In genomic region chr7:33062782-33063443, GRCh38 we compare ENCODE assay signal across 8 cellular contexts. TPM values are rescaled to one million over a fixed set of nuclear protein-coding genes. Genes with fewer than 3 reads are reported as not detected.
DNase-seq lines count a peak whose midpoint lies in the region; ATAC-seq and TF ChIP-seq lines count a peak whose summit lies in the region.

No MANE protein-coding gene starts in this region.

- no peak for TF ChIP-seq EP300 in ovary (IDR thresholded peaks at IDR 0.05)

- ATAC-seq in HG02623 (IDR thresholded peaks at IDR 0.05; ENCODE audit: unreplicated experiment): peak; percentile 95
- ATAC-seq in SK-N-SH treated with all-trans-retinoic acid at 6 μM for 48 hours: peak; percentile 98
- peak; percentile 99 for ATAC-seq in Right ventricle myocardium inferior

- H3K9me3 ChIP-seq in ovary: no peaks in the 10 kb centered on the region
- H3K9me3 ChIP-seq in thyroid gland: no peaks in the 10 kb centered on the region

- peak overlapping the region; percentile 92 for H3K27ac Mint-ChIP-seq in activated naive CD8-positive, alpha-beta T cell treated with anti-CD3 and anti-CD28 coated beads for 36 hours

- H3K27ac ChIP-seq in ovary (peak overlapping the region; percentile 81 to 98), thyroid gland (peak overlapping the region; percentile 84 to 89 (median 89))

- TF ChIP-seq POLR2A in ovary (IDR thresholded peaks at IDR 0.05) (peak; percentile 40), thyroid gland (IDR thresholded peaks at IDR 0.05) (peak in 1 of 2 donors; percentile 58)

- no peak for TF ChIP-seq CTCF in GM10266 (IDR thresholded peaks at IDR 0.05; ENCODE audit: control insufficient read depth, insufficient read depth, low read depth, missing control alignments)
- TF ChIP-seq CTCF in ovary (IDR thresholded peaks at IDR 0.05): no peak
- no peak for TF ChIP-seq CTCF in thyroid gland (IDR thresholded peaks at IDR 0.05)

- H3K4me3 ChIP-seq in ovary (peak overlapping the region; percentile 97), thyroid gland (replicated peaks in 1 of 3) (peak overlapping the region; percentile 39 to 92 (median 60))

- intact Hi-C loops in Right ventricle myocardium inferior (cut with DNase I) (loop anchor here (5.0 kb wide), 3 partner anchors 44 to 121 kb away; partner anchors contain the start of genes FKBP9 and RP9), ovary (cut with DNase I) (no loop called here), thyroid gland (cut with DNase I) (loop anchor here (5.0 kb wide), 3 partner anchors 64 to 216 kb away; partner anchors contain the start of gene BBS9)

- 1% methylated on average over 48 to 50 of the region's 50 CpGs for WGBS in ovary, 3 donors
- 0 to 2% methylated on average over 21 to 25 of the region's 50 CpGs for WGBS in thyroid gland, 2 donors

- no peaks in the 10 kb centered on the region for H3K36me3 ChIP-seq in ovary
- no peaks in the 10 kb centered on the region for H3K36me3 ChIP-seq in thyroid gland

- DNase-seq in GM10266 (ENCODE audit: extremely low spot score): peak; percentile 96
- peak; percentile 98 for DNase-seq in NCI-H1092 treated with DMSO at 0.1 percent for 48 hours (lab: John Stamatoyannopoulos, UW)
- peak; percentile 93 for DNase-seq in activated naive CD8-positive, alpha-beta T cell treated with anti-CD3 and anti-CD28 coated beads for 36 hours
- peak; percentile 96 for DNase-seq in Right ventricle myocardium inferior (ENCODE audit: missing footprints)
- DNase-seq in ovary: peak; percentile 92 to 96 (median 95)
- DNase-seq in thyroid gland: peak; percentile 91

- H3K36me3 Mint-ChIP-seq in activated naive CD8-positive, alpha-beta T cell treated with anti-CD3 and anti-CD28 coated beads for 36 hours: peaks cover 24% of the 10 kb centered on the region

- peak overlapping the region; percentile 90 for H3K4me3 Mint-ChIP-seq in activated naive CD8-positive, alpha-beta T cell treated with anti-CD3 and anti-CD28 coated beads for 36 hours

- H3K27me3 Mint-ChIP-seq in activated naive CD8-positive, alpha-beta T cell treated with anti-CD3 and anti-CD28 coated beads for 36 hours: no peaks in the 10 kb centered on the region

- no peaks in the 10 kb centered on the region for H3K27me3 ChIP-seq in ovary
- no peaks in the 10 kb centered on the region for H3K27me3 ChIP-seq in thyroid gland

- H3K4me1 ChIP-seq in ovary (ENCODE audit: insufficient read depth) (peaks cover 5% of the 10 kb centered on the region), thyroid gland (peaks cover 6 to 12% of the 10 kb centered on the region in 2 donors)

- H3K9me3 Mint-ChIP-seq in activated naive CD8-positive, alpha-beta T cell treated with anti-CD3 and anti-CD28 coated beads for 36 hours: peaks cover 11% of the 10 kb centered on the region

- H3K4me1 Mint-ChIP-seq in activated naive CD8-positive, alpha-beta T cell treated with anti-CD3 and anti-CD28 coated beads for 36 hours: peaks cover 20% of the 10 kb centered on the region

TF ChIP-seq in SK-N-SH treated with all-trans-retinoic acid at 6 μM for 48 hours, 23 proteins besides CTCF, POLR2A, EP300 and RAD21 (continues in another document):
- TF ChIP-seq ISL1 (CRISPR knock-in tag; IDR thresholded peaks at IDR 0.05) (no peak), GLIS3 (CRISPR knock-in tag; IDR thresholded peaks at IDR 0.05) (no peak), TSHZ2 (CRISPR knock-in tag; IDR thresholded peaks at IDR 0.05) (no peak), ZFP3 (CRISPR knock-in tag; IDR thresholded peaks at IDR 0.05) (no peak), PPARA (CRISPR knock-in tag; IDR thresholded peaks at IDR 0.05; ENCODE audit: borderline replicate concordance) (no peak), TCF4 (CRISPR knock-in tag; IDR thresholded peaks at IDR 0.05; ENCODE audit: borderline replicate concordance) (no peak), PATZ1 (CRISPR knock-in tag; IDR thresholded peaks at IDR 0.05; ENCODE audit: borderline replicate concordance) (no peak), CSRNP3 (CRISPR knock-in tag; IDR thresholded peaks at IDR 0.05) (no peak), CREB5 (CRISPR knock-in tag; IDR thresholded peaks at IDR 0.05; ENCODE audit: low read depth) (no peak), SNAI2 (CRISPR knock-in tag; IDR thresholded peaks at IDR 0.05) (no peak), ARNTL (CRISPR knock-in tag; IDR thresholded peaks at IDR 0.05; ENCODE audit: borderline replicate concordance, low read depth) (no peak), RARB (CRISPR knock-in tag; IDR thresholded peaks at IDR 0.05) (no peak), CSDC2 (CRISPR knock-in tag; IDR thresholded peaks at IDR 0.05) (no peak), ZNF70 (CRISPR knock-in tag; IDR thresholded peaks at IDR 0.05) (no peak), ZFP30 (CRISPR knock-in tag; IDR thresholded peaks at IDR 0.05) (no peak), TOX (CRISPR knock-in tag; IDR thresholded peaks at IDR 0.05; ENCODE audit: borderline replicate concordance) (no peak), ESRRG (CRISPR knock-in tag; IDR thresholded peaks at IDR 0.05) (no peak), ZNF565 (CRISPR knock-in tag; conservative IDR thresholded peaks at IDR 0.05; ENCODE audit: low read depth) (no peak)

RNA-seq across cellular contexts. Expression of gene NT5C3A, which starts 0.3 kb away (rescaled TPM):
- 10 to 100 TPM; 45.3 to 48.7 TPM for total RNA-seq in activated naive CD8-positive, alpha-beta T cell treated with anti-CD3 and anti-CD28 coated beads for 36 hours
- total RNA-seq in Right ventricle myocardium inferior (25.5 TPM), ovary (10 to 100 TPM; 17.4 to 33.0 (median 22.6) TPM), thyroid gland (10 to 100 TPM; 28.8 to 40.3 (median 30.2) TPM)
- 10 to 100 TPM; 20.6 to 22.4 TPM for polyA plus RNA-seq in ovary

RNA-seq across cellular contexts. Expression of gene RP9, which starts 46.3 kb away (rescaled TPM):
- total RNA-seq in activated naive CD8-positive, alpha-beta T cell treated with anti-CD3 and anti-CD28 coated beads for 36 hours: 10 to 100 TPM; 21.4 to 23.6 TPM
- total RNA-seq in Right ventricle myocardium inferior (20.0 TPM), ovary (10 to 100 TPM in 6 of 7 donors, 1 to 10 TPM in 1; 6.2 to 16.2 (median 11.3) TPM), thyroid gland (10 to 100 TPM in 3 of 4 donors, 1 to 10 TPM in 1; 8.7 to 23.5 (median 12.8) TPM)
- 10 to 100 TPM in 1 of 2 donors, 1 to 10 TPM in 1; 9.6 to 24.2 TPM for polyA plus RNA-seq in ovary

Comparison
In these comparisons a context has a peak if more than half of its experiments do, and no peak if none do; other contexts are left out.
1. Peak in every context shown above with its lines: DNase-seq, ATAC-seq, H3K4me3 ChIP-seq and H3K27ac ChIP-seq.
2. intact Hi-C loops: an anchor here in Right ventricle myocardium inferior (5.0 kb wide) and thyroid gland (5.0 kb wide); none called in ovary.